ENCODE assay signal across 14 cellular contexts in the genomic region with DNA sequence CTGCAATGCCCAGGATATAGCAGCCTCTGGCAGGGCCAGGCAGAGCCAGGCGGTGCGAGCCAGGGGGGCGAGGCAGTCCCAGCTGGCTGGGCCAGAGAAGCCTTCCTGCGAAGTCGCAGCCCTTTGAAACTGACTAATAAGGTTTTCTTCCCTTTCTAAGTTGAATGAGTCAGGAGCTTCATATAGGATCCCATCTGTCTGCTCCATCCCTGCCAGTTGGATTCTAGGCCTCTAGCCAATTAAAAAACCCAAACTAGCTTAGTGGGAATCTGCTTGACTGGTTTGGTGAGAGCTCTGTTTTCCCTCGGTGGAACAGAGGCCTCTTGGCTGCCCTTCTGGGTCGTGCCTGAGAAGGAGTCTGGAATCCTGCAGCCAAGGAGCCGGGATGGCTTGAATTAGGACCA.
DNase-seq lines count a peak whose midpoint lies in the region; ATAC-seq and TF ChIP-seq lines count a peak whose summit lies in the region.
"Had no signal": no experiment of that assay in that cellular context is flagged by ENCODE, and none has a peak within 500 bp of the region (broad histone marks: within the 10 kb centered on the region; RNA-seq: fewer than 3 reads in every experiment).

No MANE protein-coding gene starts in this region.

- TF ChIP-seq CTCF in colonic mucosa (IDR thresholded peaks at IDR 0.05) (no peak), psoas muscle (IDR thresholded peaks at IDR 0.05) (no peak)

- H3K4me3 ChIP-seq in colonic mucosa (no peak overlapping the region), psoas muscle (no peak overlapping the region)
- H3K4me3 ChIP-seq: spleen had no signal

- H3K9me3 ChIP-seq in colonic mucosa (no peaks in the 10 kb centered on the region), psoas muscle (no peaks in the 10 kb centered on the region)
- H3K9me3 ChIP-seq: spleen had no signal

- WGBS in psoas muscle, 3 donors, result 39 to 57% (median 49%) methylated on average over 8 of the region's 8 CpGs

- H3K27me3 ChIP-seq in colonic mucosa (no peaks in the 10 kb centered on the region), psoas muscle (ENCODE audit: insufficient read depth in 3 of 3, low read length in 2 of 3) (peaks cover 0 to 77% (median 26%) of the 10 kb centered on the region in 3 donors)

- H3K4me1 ChIP-seq in colonic mucosa (no peaks in the 10 kb centered on the region), psoas muscle (no peaks in the 10 kb centered on the region)

- no peaks in the 10 kb centered on the region for H3K36me3 ChIP-seq in colonic mucosa
- no peaks in the 10 kb centered on the region for H3K36me3 ChIP-seq in psoas muscle (ENCODE audit: insufficient read depth in 1 of 2, low read depth in 1 of 2)
- H3K36me3 ChIP-seq: brain microvascular endothelial cell, spleen had no signal

- H3K27ac ChIP-seq in colonic mucosa, result no peak overlapping the region
- H3K27ac ChIP-seq in psoas muscle, result no peak overlapping the region
- H3K27ac ChIP-seq: 22Rv1, brain microvascular endothelial cell, KMS-11, spleen had no signal

- DNase-seq in NCI-H1092 treated with DMSO at 0.1 percent for 48 hours (lab: John Stamatoyannopoulos, UW) (peak; percentile 7), NCI-H1092 (lab: John Stamatoyannopoulos, UW) (no peak), NCI-H2171 (lab: John Stamatoyannopoulos, UW) (peak; percentile 95), cerebellar cortex (ENCODE audit: low spot score) (peak; percentile 97), stromal cell of bone marrow (ENCODE audit: low read depth) (peak; percentile 60), colonic mucosa (no peak), psoas muscle (no peak)
- DNase-seq: activated effector memory CD4-positive, alpha-beta T cell treated with Interleukin-2 at 50 U/mL for 16 hours; brain microvascular endothelial cell; spleen; T-helper 1 cell had no signal

- ATAC-seq in HG03432 (IDR thresholded peaks at IDR 0.05; ENCODE audit: unreplicated experiment), result no peak
- no peak for ATAC-seq in psoas muscle

- H3K9ac ChIP-seq in colonic mucosa (ENCODE audit: low read depth in 2 of 2, low read length in 2 of 2), result no peak overlapping the region
- H3K9ac ChIP-seq: KMS-11 had no signal

- intact Hi-C loops in colonic mucosa (cut with DNase I) (no loop called here), psoas muscle (cut with DNase I) (no loop called here)

Comparison
In these comparisons a context has a peak if more than half of its experiments do, and no peak if none do; other contexts are left out.
1. DNase-seq: peak in NCI-H1092 treated with DMSO at 0.1 percent for 48 hours (single experiment), NCI-H2171 (single experiment), cerebellar cortex (single experiment) and stromal cell of bone marrow (single experiment); none in NCI-H1092 (single experiment), colonic mucosa (single experiment) and psoas muscle (0 of 2).